In genomic region chr2:169397697-169398096, GRCh38 we compare ENCODE assay signal across 1 cellular context.
TF ChIP-seq lines count a peak whose summit lies in the region.

No MANE protein-coding gene starts in this region.

TF ChIP-seq in GM12878, 131 proteins besides CTCF, POLR2A, EP300 and RAD21 (continued from another document):
- TF ChIP-seq REST (IDR thresholded peaks at IDR 0.05; ENCODE audit: low read depth, low read length) (no peak), EGR1 (IDR thresholded peaks at IDR 0.05; ENCODE audit: borderline replicate concordance in 1 of 2, low read depth in 2 of 2, low read length in 2 of 2) (no peak), ATF3 (IDR thresholded peaks at IDR 0.05; ENCODE audit: borderline replicate concordance, extremely low read depth, low read depth, low read length) (no peak), ZZZ3 (IDR thresholded peaks at IDR 0.05; ENCODE audit: control insufficient read depth, insufficient read length, low read depth) (no peak), RAD51 (IDR thresholded peaks at IDR 0.05) (no peak), TCF3 (IDR thresholded peaks at IDR 0.05; ENCODE audit: borderline replicate concordance, insufficient read depth, low read depth, low read length) (no peak), YY1 (IDR thresholded peaks at IDR 0.05; ENCODE audit: low read depth, low read length) (no peak), HDAC6 (IDR thresholded peaks at IDR 0.05; ENCODE audit: unreplicated experiment) (no peak), GABPA (IDR thresholded peaks at IDR 0.05; ENCODE audit: low read depth) (no peak), MEF2A (IDR thresholded peaks at IDR 0.05; ENCODE audit: insufficient read depth, low read depth, low read length) (no peak), BHLHE40 (IDR thresholded peaks at IDR 0.05; ENCODE audit: borderline replicate concordance in 1 of 2, low read depth in 2 of 2, low read length in 1 of 2) (no peak), HDGF (IDR thresholded peaks at IDR 0.05) (no peak)
